In the genomic region with DNA sequence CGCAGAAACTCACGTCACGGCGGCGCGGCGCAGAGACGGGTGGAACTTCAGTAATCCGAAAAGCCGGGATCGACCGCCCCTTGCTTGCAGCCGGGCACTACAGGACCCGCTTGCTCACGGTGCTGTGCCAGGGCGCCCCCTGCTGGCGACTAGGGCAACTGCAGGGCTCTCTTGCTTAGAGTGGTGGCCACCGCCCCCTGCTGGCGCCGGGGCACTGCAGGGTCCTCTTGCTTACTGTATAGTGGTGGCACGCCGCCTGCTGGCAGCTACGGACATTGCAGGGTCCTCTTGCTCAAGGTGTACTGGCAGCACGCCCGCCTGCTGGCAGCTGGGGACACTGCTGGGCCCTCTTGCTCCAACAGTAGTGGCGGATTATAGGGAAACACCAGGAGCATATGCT, we compare ENCODE assay signal across 1 cellular context.
A peak's percentile ranks its signal among the peaks of the same experiment; 100 is the strongest.
TF ChIP-seq lines count a peak whose summit lies in the region.

No MANE protein-coding gene starts in this region.

TF ChIP-seq in K562, 482 proteins besides CTCF, POLR2A, EP300 and RAD21 (continued from another document):
- peak; percentile 40; the same call in 1 of the 2 replicates for TF ChIP-seq NBN (IDR thresholded peaks at IDR 0.05; ENCODE audit: low read depth)
